ENCODE assay signal across 1 cellular context in genomic region chr13:21671793-21672680, GRCh38.
TF ChIP-seq lines count a peak whose summit lies in the region.

No MANE protein-coding gene starts in this region.

TF ChIP-seq in SK-N-SH, 30 proteins besides CTCF, POLR2A, EP300 and RAD21 (continued from another document):
- TF ChIP-seq EZH2phosphoT487 (IDR thresholded peaks at IDR 0.05; ENCODE audit: borderline replicate concordance, low read depth): no peak
- no peak for TF ChIP-seq SMC3 (IDR thresholded peaks at IDR 0.05; ENCODE audit: low read depth, low read length)
